Comparison of ENCODE assay signal across 8 cellular contexts in genomic region chr9:137461663-137462395, GRCh38. TPM values are rescaled to one million over a fixed set of nuclear protein-coding genes. Genes with fewer than 3 reads are reported as not detected.
A peak's percentile ranks its signal among the peaks of the same experiment; 100 is the strongest.
DNase-seq lines count a peak whose midpoint lies in the region; ATAC-seq and TF ChIP-seq lines count a peak whose summit lies in the region.

No MANE protein-coding gene starts in this region.

- CTCF ChIA-PET in CD4-positive, alpha-beta memory T cell (lab: Charles Lee; ENCODE audit: partially characterized antibody), result no interaction called here
- CTCF ChIA-PET in HEK293 (lab: Yijun Ruan, JAX), result interaction anchor here (1.5 kb wide), 1 partner anchor 176 kb away, joined by 4 read pairs; no protein-coding TSS in a partner anchor
- CTCF ChIA-PET in T-cell (lab: Charles Lee), result interaction anchor here in 1 of 2 donors (0.8 kb wide), 1 partner anchor 39 kb away, joined by 4 read pairs; the partner anchor contains the start of gene EXD3

- H3K4me1 Mint-ChIP-seq in CD4-positive, alpha-beta memory T cell, result peaks cover 5 to 20% (median 14%) of the 10 kb centered on the region in 4 donors
- H3K4me1 Mint-ChIP-seq in T-cell (peaks cover 26 to 28% (median 27%) of the 10 kb centered on the region in 3 donors), naive B cell (peaks cover 6 to 21% (median 8%) of the 10 kb centered on the region in 3 donors)

- peak; percentile 83 to 89 (median 85) for DNase-seq in CD4-positive, alpha-beta memory T cell
- DNase-seq in T-cell (peak; percentile 71 to 94 (median 88)), naive B cell (peak; percentile 97), NCI-H1105 (lab: John Stamatoyannopoulos, UW) (no peak), D341Med (ENCODE audit: low spot score) (no peak)
- DNase-seq in activated naive CD8-positive, alpha-beta T cell treated with anti-CD3 and anti-CD28 coated beads, Interleukin-2, amount 50 U/mL, for 16 hours (ENCODE audit: low read depth, low spot score), result peak; percentile 55

- no peak for TF ChIP-seq CTCF in HEK293 (tag by site-specific recombination; IDR thresholded peaks at IDR 0.05)

- H3K27ac ChIP-seq in CD4-positive, alpha-beta memory T cell (ENCODE audit: low read depth, low read length), result peak overlapping the region; percentile 58
- H3K27ac ChIP-seq in HEK293 (ENCODE audit: extremely low read depth, low read depth, low read length), result no peak overlapping the region
- H3K27ac ChIP-seq in thymus (ENCODE audit: low read depth), result peak overlapping the region; percentile 98

- H3K27me3 Mint-ChIP-seq in CD4-positive, alpha-beta memory T cell, result no peaks in the 10 kb centered on the region
- no peaks in the 10 kb centered on the region for H3K27me3 Mint-ChIP-seq in T-cell
- H3K27me3 Mint-ChIP-seq in naive B cell, result no peaks in the 10 kb centered on the region

- POLR2A ChIA-PET in CD4-positive, alpha-beta memory T cell (lab: Charles Lee; ENCODE audit: partially characterized antibody), result interaction anchor here (2.2 kb wide), 1 partner anchor 39 kb away, joined by 14 read pairs; the partner anchor contains the start of genes EXD3 and NOXA1
- POLR2A ChIA-PET in HEK293 (lab: Yijun Ruan, JAX), result interaction anchor here (0.7 kb wide), 1 partner anchor 767 kb away, joined by 4 read pairs; no protein-coding TSS in a partner anchor
- POLR2A ChIA-PET in T-cell (lab: Charles Lee), result no interaction called here

- peak overlapping the region in 1 of 2 donors; percentile 43 for H3K4me3 ChIP-seq in CD4-positive, alpha-beta memory T cell (ENCODE audit: low read length in 2 of 2)
- H3K4me3 ChIP-seq in HEK293 (ENCODE audit: low read depth, low read length) (no peak overlapping the region), thymus (ENCODE audit: low read length) (peak overlapping the region; percentile 57)

- H3K27ac Mint-ChIP-seq in CD4-positive, alpha-beta memory T cell, result peak overlapping the region; percentile 71 to 96 (median 91)
- H3K27ac Mint-ChIP-seq in T-cell (peak overlapping the region; percentile 92), naive B cell (peak overlapping the region; percentile 86 to 97 (median 96))

- intact Hi-C loops in CD4-positive, alpha-beta memory T cell (cut with micrococcal nuclease), result no loop called here

- H3K36me3 Mint-ChIP-seq in CD4-positive, alpha-beta memory T cell, result no peaks in the 10 kb centered on the region
- H3K36me3 Mint-ChIP-seq in T-cell, result no peaks in the 10 kb centered on the region
- no peaks in the 10 kb centered on the region for H3K36me3 Mint-ChIP-seq in naive B cell

- peak overlapping the region; percentile 68 to 87 (median 76) for H3K4me3 Mint-ChIP-seq in CD4-positive, alpha-beta memory T cell
- H3K4me3 Mint-ChIP-seq in T-cell, result peak overlapping the region; percentile 72 to 73 (median 73)
- H3K4me3 Mint-ChIP-seq in naive B cell, result peak overlapping the region; percentile 65 to 89 (median 75)

- ATAC-seq in T-cell (replicated peaks in 1 of 4) (peak; percentile 74 to 78 (median 76)), naive B cell (ENCODE audit: low read depth in 2 of 2) (peak; percentile 81 to 87)

- H3K9me3 Mint-ChIP-seq in CD4-positive, alpha-beta memory T cell, result no peaks in the 10 kb centered on the region
- H3K9me3 Mint-ChIP-seq in T-cell, result no peaks in the 10 kb centered on the region
- H3K9me3 Mint-ChIP-seq in naive B cell, result no peaks in the 10 kb centered on the region

- no peaks in the 10 kb centered on the region for H3K36me3 ChIP-seq in CD4-positive, alpha-beta memory T cell (ENCODE audit: insufficient read depth, low read length)
- H3K36me3 ChIP-seq in HEK293 (ENCODE audit: control insufficient read depth in 2 of 2, insufficient read depth in 1 of 2, low read length in 2 of 2) (peaks cover 0 to 12% of the 10 kb centered on the region in 2 experiments; a peak in 1 of 3 replicates), thymus (ENCODE audit: control insufficient read depth, insufficient read depth) (peaks cover 9% of the 10 kb centered on the region)

- 7% methylated on average over 52 of the region's 52 CpGs for WGBS in thymus

- H3K27me3 ChIP-seq in CD4-positive, alpha-beta memory T cell (ENCODE audit: insufficient read depth, low read length), result no peaks in the 10 kb centered on the region
- no peaks in the 10 kb centered on the region for H3K27me3 ChIP-seq in thymus (ENCODE audit: control insufficient read depth, insufficient read depth)

- H3K9me3 ChIP-seq in CD4-positive, alpha-beta memory T cell (ENCODE audit: control insufficient read depth in 1 of 2, low read length in 2 of 2), result no peaks in the 10 kb centered on the region
- H3K9me3 ChIP-seq in HEK293 (ENCODE audit: control insufficient read depth, insufficient read depth, low read depth, low read length) (no peaks in the 10 kb centered on the region), thymus (ENCODE audit: control insufficient read depth) (no peaks in the 10 kb centered on the region)

- H3K4me1 ChIP-seq in CD4-positive, alpha-beta memory T cell (ENCODE audit: insufficient read depth, low read length), result peaks cover 46% of the 10 kb centered on the region
- H3K4me1 ChIP-seq in HEK293 (ENCODE audit: control insufficient read depth, insufficient read depth, low read length) (peaks cover 6% of the 10 kb centered on the region), thymus (ENCODE audit: control insufficient read depth, insufficient read depth, low read length) (peaks cover 41% of the 10 kb centered on the region)

TF ChIP-seq in HEK293, 187 proteins besides CTCF, POLR2A, EP300 and RAD21 (continues in another document):
- TF ChIP-seq KLF9 (tag by site-specific recombination; IDR thresholded peaks at IDR 0.05; ENCODE audit: low read depth) (peak; percentile 86), ZFP69B (tag by site-specific recombination; IDR thresholded peaks at IDR 0.05) (no peak), ZNF18 (tag by site-specific recombination; IDR thresholded peaks at IDR 0.05) (no peak), KLF8 (tag by site-specific recombination; IDR thresholded peaks at IDR 0.05) (peak; percentile 96)
- TF ChIP-seq, protein P1, sequence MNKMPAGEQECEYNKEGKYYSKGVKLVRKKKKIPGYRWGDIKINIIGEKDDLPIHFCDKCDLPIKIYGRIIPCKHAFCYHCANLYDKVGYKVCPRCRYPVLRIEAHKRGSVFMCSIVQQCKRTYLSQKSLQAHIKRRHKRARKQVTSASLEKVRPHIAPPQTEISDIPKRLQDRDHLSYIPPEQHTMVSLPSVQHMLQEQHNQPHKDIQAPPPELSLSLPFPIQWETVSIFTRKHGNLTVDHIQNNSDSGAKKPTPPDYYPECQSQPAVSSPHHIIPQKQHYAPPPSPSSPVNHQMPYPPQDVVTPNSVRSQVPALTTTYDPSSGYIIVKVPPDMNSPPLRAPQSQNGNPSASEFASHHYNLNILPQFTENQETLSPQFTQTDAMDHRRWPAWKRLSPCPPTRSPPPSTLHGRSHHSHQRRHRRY (tag by site-specific recombination; IDR thresholded peaks at IDR 0.05), result no peak
- TF ChIP-seq, protein P2, sequence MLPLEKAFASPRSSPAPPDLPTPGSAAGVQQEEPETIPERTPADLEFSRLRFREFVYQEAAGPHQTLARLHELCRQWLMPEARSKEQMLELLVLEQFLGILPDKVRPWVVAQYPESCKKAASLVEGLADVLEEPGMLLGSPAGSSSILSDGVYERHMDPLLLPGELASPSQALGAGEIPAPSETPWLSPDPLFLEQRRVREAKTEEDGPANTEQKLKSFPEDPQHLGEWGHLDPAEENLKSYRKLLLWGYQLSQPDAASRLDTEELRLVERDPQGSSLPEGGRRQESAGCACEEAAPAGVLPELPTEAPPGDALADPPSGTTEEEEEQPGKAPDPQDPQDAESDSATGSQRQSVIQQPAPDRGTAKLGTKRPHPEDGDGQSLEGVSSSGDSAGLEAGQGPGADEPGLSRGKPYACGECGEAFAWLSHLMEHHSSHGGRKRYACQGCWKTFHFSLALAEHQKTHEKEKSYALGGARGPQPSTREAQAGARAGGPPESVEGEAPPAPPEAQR (tag by site-specific recombination; IDR thresholded peaks at IDR 0.05), result no peak
- TF ChIP-seq, protein P3, sequence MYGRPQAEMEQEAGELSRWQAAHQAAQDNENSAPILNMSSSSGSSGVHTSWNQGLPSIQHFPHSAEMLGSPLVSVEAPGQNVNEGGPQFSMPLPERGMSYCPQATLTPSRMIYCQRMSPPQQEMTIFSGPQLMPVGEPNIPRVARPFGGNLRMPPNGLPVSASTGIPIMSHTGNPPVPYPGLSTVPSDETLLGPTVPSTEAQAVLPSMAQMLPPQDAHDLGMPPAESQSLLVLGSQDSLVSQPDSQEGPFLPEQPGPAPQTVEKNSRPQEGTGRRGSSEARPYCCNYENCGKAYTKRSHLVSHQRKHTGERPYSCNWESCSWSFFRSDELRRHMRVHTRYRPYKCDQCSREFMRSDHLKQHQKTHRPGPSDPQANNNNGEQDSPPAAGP (tag by site-specific recombination; IDR thresholded peaks at IDR 0.05), result no peak

RNA-seq across cellular contexts. Expression of gene NSMF, which starts 2.7 kb away (rescaled TPM):
- total RNA-seq in CD4-positive, alpha-beta memory T cell, result 10 to 100 TPM; 18.3 to 20.9 TPM
- 10 to 100 TPM in 1 of 2 donors, 1 to 10 TPM in 1; 3.8 to 10.6 TPM for polyA plus RNA-seq in CD4-positive, alpha-beta memory T cell
- total RNA-seq in T-cell, result 10 to 100 TPM; 40.5 to 89.5 (median 51.7) TPM
- polyA plus RNA-seq in naive B cell (ENCODE audit: low read depth in 6 of 6), result 1 to 10 TPM in 5 of 6 donors, not detected in 1; 2.7 to 7.6 (median 3.7) TPM
- 77.6 TPM for polyA plus RNA-seq in thymus

RNA-seq across cellular contexts. Expression of gene ENTPD8, which starts 20.7 kb away (rescaled TPM):
- not detected for total RNA-seq in CD4-positive, alpha-beta memory T cell
- polyA plus RNA-seq in CD4-positive, alpha-beta memory T cell, result not detected
- not detected for total RNA-seq in T-cell
- polyA plus RNA-seq in naive B cell (ENCODE audit: low read depth in 6 of 6), result not detected
- polyA plus RNA-seq in thymus, result 3.8 TPM

RNA-seq across cellular contexts. Expression of gene NOXA1, which starts 38.6 kb away (rescaled TPM):
- 1 to 10 TPM; 4.5 to 5.6 TPM for total RNA-seq in CD4-positive, alpha-beta memory T cell
- polyA plus RNA-seq in CD4-positive, alpha-beta memory T cell, result under 1 TPM; 0.29 to 1.00 TPM
- total RNA-seq in T-cell, result 10 to 100 TPM in 2 of 5 donors, 1 to 10 TPM in 3; 6.4 to 11.7 (median 8.1) TPM
- polyA plus RNA-seq in naive B cell (ENCODE audit: low read depth in 6 of 6) (1 to 10 TPM in 5 of 6 donors, not detected in 1; 1.3 to 2.3 (median 1.6) TPM), thymus (8.4 TPM)

RNA-seq across cellular contexts. Expression of gene EXD3, which starts 38.9 kb away (rescaled TPM):
- total RNA-seq in CD4-positive, alpha-beta memory T cell, result 10 to 100 TPM; 21.4 to 21.9 TPM
- polyA plus RNA-seq in CD4-positive, alpha-beta memory T cell, result 1 to 10 TPM; 2.5 to 7.1 TPM
- total RNA-seq in T-cell, result 10 to 100 TPM; 18.5 to 43.8 (median 38.0) TPM
- 1 to 10 TPM in 5 of 6 donors, not detected in 1; 2.3 to 7.5 (median 4.5) TPM for polyA plus RNA-seq in naive B cell (ENCODE audit: low read depth in 6 of 6)
- 16.8 TPM for polyA plus RNA-seq in thymus

Comparison
In these comparisons a context has a peak if more than half of its experiments do, and no peak if none do; other contexts are left out.
1. DNase-seq: peak in CD4-positive, alpha-beta memory T cell (5 of 5), T-cell (34 of 34), activated naive CD8-positive, alpha-beta T cell treated with anti-CD3 and anti-CD28 coated beads, Interleukin-2, amount 50 U/mL, for 16 hours (single experiment) and naive B cell (single experiment); none in NCI-H1105 (single experiment) and D341Med (single experiment).
2. POLR2A ChIA-PET loops: an anchor here in CD4-positive, alpha-beta memory T cell (2.2 kb wide) and HEK293 (0.7 kb wide); none called in T-cell.
3. Peak in every context shown above with its lines, with median percentiles within 50 percentile points of each other: H3K27ac Mint-ChIP-seq and H3K4me3 Mint-ChIP-seq.